In the genomic region with DNA sequence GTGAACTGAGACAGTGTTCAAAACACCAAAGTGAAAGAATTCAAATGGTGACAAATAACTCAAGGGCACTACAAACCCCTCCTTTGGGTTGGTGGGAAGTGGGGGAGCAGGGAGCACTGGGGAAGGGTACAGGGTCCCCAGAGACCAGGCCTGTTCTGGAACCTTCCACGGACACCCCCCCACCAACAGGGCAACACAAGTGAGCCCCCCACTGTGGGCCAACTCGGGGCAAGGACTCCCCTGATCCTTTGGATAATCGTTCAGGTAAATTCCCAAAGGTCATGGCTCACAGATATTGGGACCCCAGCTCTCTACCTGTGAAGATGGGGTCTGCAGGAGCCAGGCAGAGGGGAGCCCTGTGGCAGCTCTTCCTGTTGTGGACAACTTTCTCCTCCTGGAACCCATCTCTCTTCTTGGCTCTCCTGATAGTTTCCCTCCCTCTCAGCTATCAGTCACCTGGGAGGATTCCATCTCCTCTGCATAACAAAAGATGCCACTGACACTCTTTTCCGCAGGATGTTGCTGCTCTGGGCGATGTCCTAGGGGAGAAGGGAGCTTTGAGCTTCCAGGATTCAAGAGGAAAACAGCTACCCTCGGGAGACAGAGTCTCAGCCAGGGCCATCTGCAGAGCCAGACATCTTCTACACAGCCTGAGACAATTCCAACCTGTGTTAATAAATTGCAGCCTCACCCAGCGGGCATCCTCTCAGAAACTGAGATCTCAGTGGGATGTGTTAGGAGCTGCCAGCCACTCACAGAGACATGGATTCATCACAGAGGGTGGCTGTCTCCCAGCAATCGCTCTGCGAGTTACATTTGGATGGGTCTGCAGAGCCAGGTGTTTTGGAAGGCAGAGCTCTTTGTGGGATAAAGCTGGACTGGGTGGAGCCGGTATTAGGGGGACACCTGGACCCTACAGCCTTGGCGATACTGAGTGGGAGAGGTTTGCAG, we compare ENCODE assay signal across 9 cellular contexts. TPM values are rescaled to one million over a fixed set of nuclear protein-coding genes. Genes with fewer than 3 reads are reported as not detected.
DNase-seq lines count a peak whose midpoint lies in the region; ATAC-seq and TF ChIP-seq lines count a peak whose summit lies in the region.
"Had no signal": no experiment of that assay in that cellular context is flagged by ENCODE, and none has a peak within 500 bp of the region (broad histone marks: within the 10 kb centered on the region; RNA-seq: fewer than 3 reads in every experiment).

No MANE protein-coding gene starts in this region.

- H3K27me3 ChIP-seq in left ventricle myocardium inferior (ENCODE audit: low read depth), result no peaks in the 10 kb centered on the region
- H3K27me3 ChIP-seq in Panc1 (ENCODE audit: control insufficient read depth, insufficient read depth, low read length), result no peaks in the 10 kb centered on the region
- H3K27me3 ChIP-seq: suprapubic skin had no signal

- POLR2A ChIA-PET in Panc1 (lab: Charles Lee), result interaction anchor here (0.5 to 0.7 kb wide), 3 partner anchors 28 to 88 kb away, joined by 3 to 11 read pairs (median 4); no protein-coding TSS in a partner anchor

- BruUV-seq in Panc1 (replicated peaks; lab: Mats Ljungman, UMichigan), result no TSS peak

- DNase-seq in left ventricle myocardium inferior (no peak), Right ventricle myocardium superior (no peak), Panc1 (ENCODE audit: low read depth, low spot score) (no peak), islet precursor cell (peak; percentile 60), caudate nucleus (lab: John Stamatoyannopoulos, UW) (no peak), NCI-H524 treated with DMSO at 0.1 percent for 48 hours (lab: John Stamatoyannopoulos, UW) (no peak), COLO668 (lab: John Stamatoyannopoulos, UW; ENCODE audit: unreplicated experiment) (no peak)

- H3K4me3 ChIP-seq in left ventricle myocardium inferior (no peak overlapping the region), Panc1 (ENCODE audit: low read depth in 2 of 2, low read length in 2 of 2) (no peak overlapping the region)
- H3K4me3 ChIP-seq: suprapubic skin had no signal

- no peak for ATAC-seq in Right ventricle myocardium superior (ENCODE audit: poor library complexity)
- ATAC-seq in Panc1, result no peak
- ATAC-seq in HG02642 (IDR thresholded peaks at IDR 0.05; ENCODE audit: poor library complexity, unreplicated experiment), result no peak

- CTCF ChIA-PET in Panc1 (lab: Charles Lee), result interaction anchor here (0.7 kb wide), 1 partner anchor 27 kb away, joined by 10 read pairs; no protein-coding TSS in a partner anchor

- H3K27ac ChIP-seq in left ventricle myocardium inferior (replicated peaks), result peak overlapping the region; percentile 51
- H3K27ac ChIP-seq in Panc1 (ENCODE audit: low read length), result peak overlapping the region; percentile 25
- H3K27ac ChIP-seq in caudate nucleus (ENCODE audit: low read depth, low read length), result no peak overlapping the region
- H3K27ac ChIP-seq: suprapubic skin had no signal

- TF ChIP-seq CTCF in left ventricle myocardium inferior (IDR thresholded peaks at IDR 0.05; ENCODE audit: borderline replicate concordance) (no peak), Panc1 (IDR thresholded peaks at IDR 0.05) (no peak)

- in situ Hi-C loops in Panc1 (cut with HindIII; ENCODE audit: low pct_unique_long_range_greater_than_20kb, low sequenced_read_pairs), result no loop called here

- intact Hi-C loops in left ventricle myocardium inferior (cut with micrococcal nuclease), result no loop called here
- intact Hi-C loops in Right ventricle myocardium superior (cut with DNase I), result no loop called here
- intact Hi-C loops in Panc1 (cut with micrococcal nuclease; ENCODE audit: unreplicated experiment), result no loop called here

- H3K9me3 ChIP-seq in left ventricle myocardium inferior (replicated peaks) (no peaks in the 10 kb centered on the region), Panc1 (ENCODE audit: control insufficient read depth, insufficient read depth, low read depth, low read length) (no peaks in the 10 kb centered on the region)
- H3K9me3 ChIP-seq: suprapubic skin had no signal

- H3K36me3 ChIP-seq in left ventricle myocardium inferior (no peaks in the 10 kb centered on the region), Panc1 (ENCODE audit: control insufficient read depth, insufficient read depth, low read length) (no peaks in the 10 kb centered on the region)

- H3K4me1 ChIP-seq in left ventricle myocardium inferior, result peaks cover 75% of the 10 kb centered on the region
- H3K4me1 ChIP-seq in Panc1 (ENCODE audit: control insufficient read depth, insufficient read depth, low read length), result peaks cover 61% of the 10 kb centered on the region

RNA-seq across cellular contexts. Expression of gene MBP, which starts 35.4 kb away (rescaled TPM):
- total RNA-seq in left ventricle myocardium inferior, result 35.0 TPM
- 29.9 TPM for total RNA-seq in Right ventricle myocardium superior
- 88.8 TPM for total RNA-seq in Panc1 (2021; ENCODE audit: unreplicated experiment)
- 59.2 TPM for polyA plus RNA-seq in Panc1 (2012; ENCODE audit: insufficient read length)
